Comparison of ENCODE assay signal across 16 cellular contexts in genomic region chr4:26931961-26932360, GRCh38.
"Had no signal": no experiment of that assay in that cellular context is flagged by ENCODE, and none has a peak within 500 bp of the region (broad histone marks: within the 10 kb centered on the region; RNA-seq: fewer than 3 reads in every experiment).

No MANE protein-coding gene starts in this region.

- H3K36me3 ChIP-seq: transverse colon had no signal

- H3K79me2 ChIP-seq: hepatocyte had no signal

- H3K27me3 Mint-ChIP-seq: activated naive CD8-positive, alpha-beta T cell treated with anti-CD3 and anti-CD28 coated beads, Interleukin-2, amount 10 ng/mL, durations not matched to agents 7 days and 5 days; dendritic cell treated with granulocyte-macrophage colony-stimulating factor and Interleukin-4, amounts not matched to agents 40 ng/mL and 50 ng/mL, for 4 days; memory B cell; stimulated activated naive B cell treated with anti-CD40 and anti-IgM and Interleukin-4, amounts not matched to agents 10 μg/mL and 1 μg/mL and 100 μg/mL, for 72 hours had no signal

- H3K9me3 Mint-ChIP-seq: activated naive CD8-positive, alpha-beta T cell treated with anti-CD3 and anti-CD28 coated beads, Interleukin-2, amount 10 ng/mL, durations not matched to agents 7 days and 5 days; dendritic cell treated with granulocyte-macrophage colony-stimulating factor and Interleukin-4, amounts not matched to agents 40 ng/mL and 50 ng/mL, for 4 days; memory B cell; natural killer cell; stimulated activated naive B cell treated with anti-CD40 and anti-IgM and Interleukin-4, amounts not matched to agents 10 μg/mL and 1 μg/mL and 100 μg/mL, for 72 hours; T-helper 2 cell treated with Interferon-gamma antibody and Interleukin-4, amounts not matched to agents 5 μg/mL and 100 μg/mL, for 36 hours had no signal

- ATAC-seq: left ventricle myocardium superior; natural killer cell; stimulated activated naive B cell treated with anti-CD40 and anti-IgM and Interleukin-4, amounts not matched to agents 10 μg/mL and 1 μg/mL and 100 μg/mL, for 72 hours had no signal

- H3K27ac ChIP-seq: hepatocyte, transverse colon had no signal

- H3K36me3 Mint-ChIP-seq: natural killer cell had no signal

- H3K4me2 ChIP-seq: hepatocyte had no signal

- H2AFZ ChIP-seq: hepatocyte had no signal

- H3K27ac Mint-ChIP-seq: activated naive CD8-positive, alpha-beta T cell treated with anti-CD3 and anti-CD28 coated beads, Interleukin-2, amount 10 ng/mL, durations not matched to agents 7 days and 5 days; dendritic cell treated with granulocyte-macrophage colony-stimulating factor and Interleukin-4, amounts not matched to agents 40 ng/mL and 50 ng/mL, for 4 days; stimulated activated naive B cell treated with anti-CD40 and anti-IgM and Interleukin-4, amounts not matched to agents 10 μg/mL and 1 μg/mL and 100 μg/mL, for 72 hours; T-helper 2 cell treated with Interferon-gamma antibody and Interleukin-4, amounts not matched to agents 5 μg/mL and 100 μg/mL, for 36 hours had no signal

- H3K9me3 ChIP-seq: transverse colon had no signal

- H3K4me3 Mint-ChIP-seq: activated naive CD8-positive, alpha-beta T cell treated with anti-CD3 and anti-CD28 coated beads, Interleukin-2, amount 10 ng/mL, durations not matched to agents 7 days and 5 days; dendritic cell treated with granulocyte-macrophage colony-stimulating factor and Interleukin-4, amounts not matched to agents 40 ng/mL and 50 ng/mL, for 4 days; memory B cell; natural killer cell; stimulated activated naive B cell treated with anti-CD40 and anti-IgM and Interleukin-4, amounts not matched to agents 10 μg/mL and 1 μg/mL and 100 μg/mL, for 72 hours; T-helper 2 cell treated with Interferon-gamma antibody and Interleukin-4, amounts not matched to agents 5 μg/mL and 100 μg/mL, for 36 hours had no signal

- H3K27me3 ChIP-seq: hepatocyte, transverse colon had no signal

- DNase-seq: activated CD4-positive, CD25-positive, alpha-beta regulatory T cell treated with anti-CD3 and anti-CD28 coated beads, Interleukin-2, amount 50 U/mL, for 72 hours; activated naive CD4-positive, alpha-beta T cell; activated naive CD8-positive, alpha-beta T cell treated with anti-CD3 and anti-CD28 coated beads, Interleukin-2, amount 10 ng/mL, durations not matched to agents 7 days and 5 days; activated T-cell treated with anti-CD3 and anti-CD28 coated beads for 4 hours; anterior cingulate cortex; effector memory CD4-positive, alpha-beta T cell; kidney glomerular epithelial cell; left ventricle myocardium superior; natural killer cell; stimulated activated CD4-positive, alpha-beta T cell treated with anti-CD3 and anti-CD28 coated beads, Interleukin-2, amount 100 ng/mL, for 48 hours; stimulated activated naive B cell treated with anti-CD40 and anti-IgM and Interleukin-4, amounts not matched to agents 10 μg/mL and 1 μg/mL and 100 μg/mL, for 72 hours; transverse colon had no signal

- H3K4me3 ChIP-seq: hepatocyte, transverse colon had no signal
